22 cellular contexts compared by ENCODE assay signal in the genomic region with DNA sequence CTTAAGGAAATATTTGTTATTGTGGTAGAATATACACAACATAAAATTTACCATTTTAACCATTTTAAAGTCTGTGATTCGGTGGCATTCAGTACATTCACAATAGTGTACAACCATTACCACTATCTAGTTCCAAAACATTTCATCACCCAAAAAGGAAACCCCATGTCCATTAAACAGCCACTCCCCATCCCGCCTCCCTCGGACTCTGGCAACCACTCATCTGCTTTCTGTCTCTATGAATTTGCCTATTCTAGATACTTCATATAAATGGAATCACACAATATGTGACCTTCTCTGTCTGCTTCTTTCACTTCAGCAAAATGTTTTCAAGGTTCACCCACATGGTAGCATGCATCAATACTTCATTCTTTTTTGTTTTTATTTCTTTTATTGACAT. TPM values are rescaled to one million over a fixed set of nuclear protein-coding genes. Genes with fewer than 3 reads are reported as not detected.
DNase-seq lines count a peak whose midpoint lies in the region; ATAC-seq and TF ChIP-seq lines count a peak whose summit lies in the region.
"Had no signal": no experiment of that assay in that cellular context is flagged by ENCODE, and none has a peak within 500 bp of the region (broad histone marks: within the 10 kb centered on the region; RNA-seq: fewer than 3 reads in every experiment).

No MANE protein-coding gene starts in this region.

- H3K4me3 ChIP-seq in mammary epithelial cell (replicated peaks in 1 of 3; ENCODE audit: insufficient read depth in 1 of 3, low read depth in 2 of 3, low read length in 3 of 3) (no peak overlapping the region), RWPE2 (ENCODE audit: severe bottlenecking) (no peak overlapping the region), fibroblast of villous mesenchyme (ENCODE audit: low read depth, low read length) (no peak overlapping the region)
- H3K4me3 ChIP-seq: lung had no signal

- intact Hi-C loops in MCF 10A (cut with micrococcal nuclease) = no loop called here
- intact Hi-C loops in mammary epithelial cell (cut with micrococcal nuclease) = no loop called here

- H2AFZ ChIP-seq in mammary epithelial cell (ENCODE audit: low read depth, low read length) = no peak overlapping the region

- no peaks in the 10 kb centered on the region for H3K27me3 Mint-ChIP-seq in MCF 10A (ENCODE audit: insufficient read depth, unreplicated experiment)
- H3K27me3 Mint-ChIP-seq: activated B cell treated with CpG ODN at 0.5 μM for 24 hours had no signal

- no peak overlapping the region for H3K9ac ChIP-seq in mammary epithelial cell (ENCODE audit: insufficient read depth, low read length)

- H3K36me3 ChIP-seq in mammary epithelial cell (ENCODE audit: insufficient read depth, low read length) (no peaks in the 10 kb centered on the region), RWPE2 (ENCODE audit: low read depth) (no peaks in the 10 kb centered on the region)
- H3K36me3 ChIP-seq: BE2C had no signal

- WGBS in mammary epithelial cell (ENCODE audit: low coverage, missing lambda C conversion rate) = 100% methylated on average over 3 of the region's 3 CpGs

- H3K9me3 ChIP-seq in mammary epithelial cell (replicated peaks; ENCODE audit: insufficient read depth, low read length) = no peaks in the 10 kb centered on the region
- H3K9me3 ChIP-seq in RWPE2 (ENCODE audit: severe bottlenecking) = no peaks in the 10 kb centered on the region
- H3K9me3 ChIP-seq: BE2C had no signal

- H3K27ac ChIP-seq in mammary epithelial cell (ENCODE audit: insufficient read depth, low read depth, low read length) = no peak overlapping the region
- H3K27ac ChIP-seq in RWPE2 (ENCODE audit: poor library complexity, severe bottlenecking) = no peak overlapping the region

- H3K9me3 Mint-ChIP-seq in MCF 10A (ENCODE audit: unreplicated experiment) = no peaks in the 10 kb centered on the region
- H3K9me3 Mint-ChIP-seq: activated B cell treated with CpG ODN at 0.5 μM for 24 hours; T-helper 2 cell treated with Interferon-gamma antibody and Interleukin-4, amounts not matched to agents 5 μg/mL and 100 μg/mL, for 36 hours had no signal

- no TSS peak for BruUV-seq in MCF 10A (replicated peaks; lab: Mats Ljungman, UMichigan)
- no TSS peak for BruUV-seq in mammary epithelial cell (replicated peaks; lab: Mats Ljungman, UMichigan)

- no peaks in the 10 kb centered on the region for H3K27me3 ChIP-seq in mammary epithelial cell (ENCODE audit: insufficient read depth, low read length)
- no peaks in the 10 kb centered on the region for H3K27me3 ChIP-seq in RWPE2 (ENCODE audit: insufficient read depth, poor library complexity, severe bottlenecking)
- H3K27me3 ChIP-seq: BE2C had no signal

- no peaks in the 10 kb centered on the region for H4K20me1 ChIP-seq in mammary epithelial cell (ENCODE audit: insufficient read depth, low read length)

- peaks cover 8% of the 10 kb centered on the region for H3K4me1 Mint-ChIP-seq in MCF 10A (ENCODE audit: insufficient read depth, unreplicated experiment)

- CTCF ChIA-PET in MCF 10A (lab: Yijun Ruan, JAX) = interaction anchor here (0.6 kb wide), 1 partner anchor 330 kb away, joined by 3 read pairs; no protein-coding TSS in a partner anchor
- CTCF ChIA-PET in mammary epithelial cell (lab: Charles Lee; ENCODE audit: low non-redundant PET) = no interaction called here

- ATAC-seq in RWPE2 (ENCODE audit: low read depth) = 0 out of 3 replicates have a peak, but pooled peaks have one; percentile 19
- ATAC-seq: sciatic nerve had no signal

- H3K4me3 Mint-ChIP-seq in MCF 10A (ENCODE audit: unreplicated experiment) = no peak overlapping the region
- H3K4me3 Mint-ChIP-seq: activated B cell treated with CpG ODN at 0.5 μM for 24 hours; T-helper 2 cell treated with Interferon-gamma antibody and Interleukin-4, amounts not matched to agents 5 μg/mL and 100 μg/mL, for 36 hours had no signal

- dilution Hi-C loops in mammary epithelial cell (cut with HindIII; ENCODE audit: low sequenced_read_pairs) = no loop called here

- no peaks in the 10 kb centered on the region for H3K36me3 Mint-ChIP-seq in MCF 10A (ENCODE audit: insufficient read depth, unreplicated experiment)

- POLR2A ChIA-PET in MCF 10A (lab: Yijun Ruan, JAX) = interaction anchor here (0.6 kb wide), 1 partner anchor 55 kb away, joined by 3 read pairs; no protein-coding TSS in a partner anchor

- DNase-seq in MCF 10A (ENCODE audit: unreplicated experiment) (peak; percentile 37), mammary epithelial cell (no peak), RWPE2 (ENCODE audit: low spot score) (no peak), fibroblast of villous mesenchyme (ENCODE audit: low read depth) (peak; percentile 25), H4 (ENCODE audit: low spot score) (no peak), NCI-H2081 treated with DMSO at 0.1 percent for 48 hours (lab: John Stamatoyannopoulos, UW) (no peak), NCI-H2227 treated with DMSO at 0.1 percent for 48 hours (lab: John Stamatoyannopoulos, UW) (no peak)
- DNase-seq in activated effector memory CD4-positive, alpha-beta T cell treated with anti-CD3 and anti-CD28 coated beads, Interleukin-2, amount 50 U/mL, for 16 hours = no peak
- DNase-seq: activated B cell treated with CpG ODN at 0.5 μM for 24 hours; activated CD4-positive, alpha-beta T cell treated with anti-CD3 and anti-CD28 coated beads, Interleukin-2, amount 50 U/mL, for 4 hours; BE2C; COR-L47; DMS79 treated with DMSO at 0.1 percent for 48 hours; head of caudate nucleus; kidney glomerular epithelial cell; NCI-H1436 treated with DMSO at 0.1 percent for 48 hours; NCI-H524 treated with DMSO at 0.1 percent for 48 hours; RPMI8226; trophoblast cell had no signal

- in situ Hi-C loops in mammary epithelial cell (cut with MboI; ENCODE audit: low sequenced_read_pairs in 2 of 2) = no loop called here

- H3K4me1 ChIP-seq in mammary epithelial cell (ENCODE audit: insufficient read depth, low read length) (no peaks in the 10 kb centered on the region), RWPE2 (ENCODE audit: insufficient read depth, poor library complexity, severe bottlenecking) (no peaks in the 10 kb centered on the region)
- H3K4me1 ChIP-seq: BE2C had no signal

- no peak for TF ChIP-seq CTCF in MCF 10A (IDR thresholded peaks at IDR 0.05; ENCODE audit: unreplicated experiment)
- TF ChIP-seq CTCF in mammary epithelial cell (conservative IDR thresholded peaks at IDR 0.05 in 1 of 2, IDR thresholded peaks at IDR 0.05 in 1 of 2; ENCODE audit: extremely low read depth in 1 of 2, insufficient read depth in 1 of 2, low read depth in 1 of 2, low read length in 2 of 2) = no peak
- no peak for TF ChIP-seq CTCF in RWPE2 (IDR thresholded peaks at IDR 0.05; ENCODE audit: poor library complexity, severe bottlenecking)
- no peak for TF ChIP-seq CTCF in fibroblast of villous mesenchyme (IDR thresholded peaks at IDR 0.05; ENCODE audit: insufficient read depth, low read depth, low read length)

- H3K79me2 ChIP-seq in mammary epithelial cell (ENCODE audit: insufficient read depth, low read length) = no peaks in the 10 kb centered on the region

- H3K4me2 ChIP-seq in mammary epithelial cell (ENCODE audit: insufficient read depth, low read depth, low read length) = no peak overlapping the region

- no peak overlapping the region for H3K27ac Mint-ChIP-seq in MCF 10A (ENCODE audit: low read depth, unreplicated experiment)
- H3K27ac Mint-ChIP-seq: T-helper 2 cell treated with Interferon-gamma antibody and Interleukin-4, amounts not matched to agents 5 μg/mL and 100 μg/mL, for 36 hours had no signal

RNA-seq across cellular contexts. Expression of a gene that starts 51.3 kb away (rescaled TPM):
- total RNA-seq in MCF 10A (2022) = 196 and 220 TPM in 2 replicates
- total RNA-seq in mammary epithelial cell = 100 to 1,000 TPM; 185 to 216 TPM
- 95.8 TPM for polyA plus RNA-seq in mammary epithelial cell
- polyA minus RNA-seq in mammary epithelial cell = 206 TPM
- 388 and 503 TPM in 2 replicates for total RNA-seq in fibroblast of villous mesenchyme
- total RNA-seq in H4 (2014; rRNA removed; shearing (Covaris generic)) = 303 and 310 TPM in 2 replicates

Comparison
In these comparisons a context has a peak if more than half of its experiments do, and no peak if none do; other contexts are left out.
1. DNase-seq: peak in MCF 10A (single experiment) and fibroblast of villous mesenchyme (single experiment); none in mammary epithelial cell (single experiment), RWPE2 (single experiment), H4 (single experiment), NCI-H2081 treated with DMSO at 0.1 percent for 48 hours (single experiment), activated effector memory CD4-positive, alpha-beta T cell treated with anti-CD3 and anti-CD28 coated beads, Interleukin-2, amount 50 U/mL, for 16 hours (single experiment) and NCI-H2227 treated with DMSO at 0.1 percent for 48 hours (single experiment).